Comparison of ENCODE assay signal across 8 cellular contexts in the genomic region with DNA sequence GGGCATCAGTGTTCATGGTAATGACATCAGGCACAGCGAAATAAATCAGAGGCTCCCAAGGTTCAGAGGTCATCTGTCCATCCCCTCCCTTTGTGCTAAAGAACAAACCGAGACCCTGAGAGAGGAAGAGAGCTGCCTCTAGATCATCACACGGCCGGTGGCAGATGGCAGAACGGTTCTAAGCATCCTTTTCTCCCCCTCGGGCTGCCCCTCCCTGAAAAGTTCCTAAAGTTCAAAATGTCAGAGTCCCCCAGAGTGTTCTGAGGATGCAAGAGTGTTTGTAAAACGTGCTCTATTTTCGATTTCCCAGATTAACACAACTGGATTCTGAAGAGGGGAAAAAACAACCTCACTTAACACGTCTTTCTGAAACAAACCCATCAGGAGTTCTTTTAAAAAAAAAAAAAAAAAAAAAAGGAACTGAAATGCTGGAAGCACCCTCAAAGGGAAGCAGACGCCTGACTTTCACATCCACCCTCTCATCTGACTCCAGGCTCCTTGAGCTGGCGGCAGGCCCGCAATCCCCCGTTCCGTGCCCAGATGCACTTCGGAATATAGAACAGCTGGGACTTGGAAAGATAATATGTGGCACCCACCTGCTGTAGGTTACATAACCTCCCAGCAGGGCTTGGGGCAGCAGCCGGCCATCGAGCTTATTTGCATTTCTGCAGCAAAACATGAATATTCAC.
DNase-seq lines count a peak whose midpoint lies in the region; ATAC-seq, FAIRE-seq and TF ChIP-seq lines count a peak whose summit lies in the region.

No MANE protein-coding gene starts in this region.

- H3K4me1 Mint-ChIP-seq in HFFc6 (ENCODE audit: low read depth) (peaks cover 17% of the 10 kb centered on the region), T-helper 17 cell (peaks cover 23% of the 10 kb centered on the region)

- H3K9me3 ChIP-seq in T-helper 17 cell (ENCODE audit: control insufficient read depth, low read length, poor library complexity, severe bottlenecking): no peaks in the 10 kb centered on the region

- H3K27ac ChIP-seq in ACC112 (ENCODE audit: low read depth, low read length): no peak overlapping the region
- no peak overlapping the region for H3K27ac ChIP-seq in rectal smooth muscle tissue (ENCODE audit: low read depth, low read length)

- H3K27me3 ChIP-seq in ACC112 (ENCODE audit: insufficient read depth, low read length): peaks cover 20% of the 10 kb centered on the region
- H3K27me3 ChIP-seq in rectal smooth muscle tissue (ENCODE audit: control insufficient read depth, insufficient read depth, low read length): peaks cover 15% of the 10 kb centered on the region

- H3K9ac ChIP-seq in rectal smooth muscle tissue (ENCODE audit: low read length): no peak overlapping the region

- no peak overlapping the region for H2AFZ ChIP-seq in ACC112 (ENCODE audit: low read length, unreplicated experiment)

- H3K9me3 Mint-ChIP-seq in HFFc6: no peaks in the 10 kb centered on the region

- H3K4me3 Mint-ChIP-seq in HFFc6: peak overlapping the region; percentile 72
- peak overlapping the region; percentile 78 for H3K4me3 Mint-ChIP-seq in T-helper 17 cell

- no peaks in the 10 kb centered on the region for H3K36me3 Mint-ChIP-seq in HFFc6 (ENCODE audit: low read depth)
- peaks cover 2% of the 10 kb centered on the region for H3K36me3 Mint-ChIP-seq in T-helper 17 cell (ENCODE audit: low read depth)

- H3K4me1 ChIP-seq in ACC112 (ENCODE audit: control insufficient read depth, insufficient read depth, low read length, unreplicated experiment) (peaks cover 5% of the 10 kb centered on the region), rectal smooth muscle tissue (ENCODE audit: control insufficient read depth, insufficient read depth, low read length) (peaks cover 7% of the 10 kb centered on the region)

- intact Hi-C loops in left cardiac atrium (cut with DNase I): no loop called here

- H3K36me3 ChIP-seq in ACC112 (ENCODE audit: insufficient read depth, low read length): no peaks in the 10 kb centered on the region
- H3K36me3 ChIP-seq in rectal smooth muscle tissue (ENCODE audit: control insufficient read depth, insufficient read depth, low read length): no peaks in the 10 kb centered on the region

- H3K79me2 ChIP-seq in ACC112 (ENCODE audit: control insufficient read depth, insufficient read depth, low read length, unreplicated experiment): no peaks in the 10 kb centered on the region

- FAIRE-seq in H54 (lab: Jason Lieb, UNC): no peak

- H3K27ac Mint-ChIP-seq in HFFc6: 0 out of 2 replicates have a peak overlapping the region, but pooled peaks have one; percentile 31
- H3K27ac Mint-ChIP-seq in T-helper 17 cell: no peak overlapping the region

- peaks cover 6% of the 10 kb centered on the region for H3K27me3 Mint-ChIP-seq in HFFc6 (ENCODE audit: insufficient read depth)
- no peaks in the 10 kb centered on the region for H3K27me3 Mint-ChIP-seq in T-helper 17 cell

- TF ChIP-seq CTCF in HFFc6 (IDR thresholded peaks at IDR 0.05): no peak

- ATAC-seq in T-helper 17 cell: no peak
- ATAC-seq in left cardiac atrium: peak; percentile 1 to 7

- DNase-seq in HFFc6 (no peak), T-helper 17 cell (no peak), left cardiac atrium (peak; percentile 38), H54 (ENCODE audit: insufficient read length, low spot score) (no peak), NCI-H1048 (lab: John Stamatoyannopoulos, UW) (no peak)
- DNase-seq in NK-92 treated with Interleukin-12 subunit alpha and Interleukin-12 subunit beta, amount 100 ng/mL, for 24 hours (lab: John Stamatoyannopoulos, UW): no peak

- peak overlapping the region; percentile 65; the same call in 1 of the 2 replicates for H3K4me3 ChIP-seq in ACC112 (ENCODE audit: low read depth, low read length)
- peak overlapping the region; percentile 57 for H3K4me3 ChIP-seq in rectal smooth muscle tissue (ENCODE audit: low read length)

- TF ChIP-seq POLR2A in H54 (IDR thresholded peaks at IDR 0.05; ENCODE audit: low read depth, low read length): no peak
